11 cellular contexts compared by ENCODE assay signal in genomic region chr7:92632791-92633190, GRCh38. TPM values are rescaled to one million over a fixed set of nuclear protein-coding genes. Genes with fewer than 3 reads are reported as not detected.
DNase-seq lines count a peak whose midpoint lies in the region; ATAC-seq and TF ChIP-seq lines count a peak whose summit lies in the region.
"Had no signal": no experiment of that assay in that cellular context is flagged by ENCODE, and none has a peak within 500 bp of the region (broad histone marks: within the 10 kb centered on the region; RNA-seq: fewer than 3 reads in every experiment).

No MANE protein-coding gene starts in this region.

- peaks cover 4% of the 10 kb centered on the region for H3K9me3 ChIP-seq in left ventricle myocardium inferior (replicated peaks)
- H3K9me3 ChIP-seq in adrenal gland (replicated peaks in 1 of 3), result no peaks in the 10 kb centered on the region
- H3K9me3 ChIP-seq in mesodermal cell (ENCODE audit: control insufficient read depth, low read length), result no peaks in the 10 kb centered on the region

- no peaks in the 10 kb centered on the region for H3K36me3 ChIP-seq in left ventricle myocardium inferior
- H3K36me3 ChIP-seq in adrenal gland (replicated peaks in 1 of 2), result no peaks in the 10 kb centered on the region
- H3K36me3 ChIP-seq in mesodermal cell (ENCODE audit: control insufficient read depth, insufficient read depth, low read length), result peaks cover 14% of the 10 kb centered on the region
- H3K36me3 ChIP-seq in urinary bladder (ENCODE audit: insufficient read depth), result no peaks in the 10 kb centered on the region
- H3K36me3 ChIP-seq: WERI-Rb-1 had no signal

- intact Hi-C loops in left ventricle myocardium inferior (cut with micrococcal nuclease) (no loop called here), cardiac septum (cut with DNase I) (loop anchor here (10.0 kb wide), 1 partner anchor 62 kb away; no protein-coding TSS in a partner anchor), adrenal gland (cut with DNase I) (loop anchor here in 1 of 2 donors (10.0 kb wide), 1 partner anchor 52 kb away; no protein-coding TSS in a partner anchor)

- WGBS in adrenal gland, 4 donors, result 95 to 99% (median 96%) methylated on average over 1 of the region's 1 CpG
- no CpG with 5 or more reads among the region's 1 CpG for whole genome bisulfite sequencing in mesodermal cell (ENCODE audit: insufficient coverage in 2 of 2), 2 experiments
- over 99% methylated on average over 1 of the region's 1 CpG for WGBS in urinary bladder

- H3K4me3 ChIP-seq in left ventricle myocardium inferior (no peak overlapping the region), adrenal gland (no peak overlapping the region), mesodermal cell (ENCODE audit: extremely low read depth, insufficient read depth, low read length, poor library complexity, severe bottlenecking) (no peak overlapping the region), urinary bladder (ENCODE audit: low read depth, low read length) (no peak overlapping the region)

- H3K4me1 ChIP-seq in left ventricle myocardium inferior (peaks cover 57% of the 10 kb centered on the region), adrenal gland (replicated peaks in 1 of 2) (peaks cover 11 to 46% of the 10 kb centered on the region in 2 donors), mesodermal cell (ENCODE audit: control insufficient read depth, insufficient read depth, low read length, poor library complexity, severe bottlenecking) (peaks cover 33% of the 10 kb centered on the region), urinary bladder (ENCODE audit: insufficient read depth) (no peaks in the 10 kb centered on the region)

- no peak for TF ChIP-seq CTCF in left ventricle myocardium inferior (IDR thresholded peaks at IDR 0.05; ENCODE audit: borderline replicate concordance)
- no peak for TF ChIP-seq CTCF in adrenal gland (IDR thresholded peaks at IDR 0.05)

- H3K27me3 ChIP-seq in left ventricle myocardium inferior (ENCODE audit: low read depth) (no peaks in the 10 kb centered on the region), adrenal gland (no peaks in the 10 kb centered on the region)

- peak overlapping the region; percentile 83 for H3K27ac ChIP-seq in left ventricle myocardium inferior (replicated peaks)
- peak overlapping the region in 4 of 5 donors; percentile 25 to 69 (median 58) for H3K27ac ChIP-seq in adrenal gland
- H3K27ac ChIP-seq in mesodermal cell (ENCODE audit: low read depth, low read length, severe bottlenecking), result peak overlapping the region; percentile 94
- peak overlapping the region; percentile 23 for H3K27ac ChIP-seq in urinary bladder (ENCODE audit: low read depth)
- H3K27ac ChIP-seq: C4-2B had no signal

- no peak for TF ChIP-seq POLR2A in adrenal gland (IDR thresholded peaks at IDR 0.05)

- DNase-seq in left ventricle myocardium inferior (no peak), cardiac septum (ENCODE audit: low spot score) (no peak), adrenal gland (no peak), NCI-H1694 (lab: John Stamatoyannopoulos, UW) (no peak)
- DNase-seq: NCI-H526 treated with DMSO at 0.1 percent for 48 hours, WERI-Rb-1 had no signal

- ATAC-seq in HG03460 (IDR thresholded peaks at IDR 0.05; ENCODE audit: unreplicated experiment) (no peak), GM21528 (IDR thresholded peaks at IDR 0.05; ENCODE audit: low FRiP score, unreplicated experiment) (no peak)

RNA-seq across cellular contexts. Expression of gene FAM133B, which starts 42.6 kb away (rescaled TPM):
- total RNA-seq in left ventricle myocardium inferior (13.6 TPM), cardiac septum (11.9 TPM), adrenal gland (10 to 100 TPM in 7 of 8 donors, 1 to 10 TPM in 1; 8.7 to 31.1 (median 16.4) TPM), urinary bladder (56.1 TPM)
- polyA plus RNA-seq in adrenal gland (10 to 100 TPM; 25.8 to 40.1 (median 29.9) TPM), urinary bladder (16.9 TPM)
- 20.7 TPM for polyA plus RNA-seq in mesodermal cell (2013, experiment 1 of 2)
- 22.6 TPM for polyA plus RNA-seq in mesodermal cell (2013, experiment 2 of 2)

Comparison
In these comparisons a context has a peak if more than half of its experiments do, and no peak if none do; other contexts are left out.
1. H3K27ac ChIP-seq: peak in every context shown above with its lines; median percentile 94 in mesodermal cell; 83 in left ventricle myocardium inferior; 58 in adrenal gland; 23 in urinary bladder.